Comparison of ENCODE assay signal across 26 cellular contexts in genomic region chr5:59725393-59725768, GRCh38.
A peak's percentile ranks its signal among the peaks of the same experiment; 100 is the strongest.
DNase-seq lines count a peak whose midpoint lies in the region; ATAC-seq, FAIRE-seq and TF ChIP-seq lines count a peak whose summit lies in the region.
"Had no signal": no experiment of that assay in that cellular context is flagged by ENCODE, and none has a peak within 500 bp of the region (broad histone marks: within the 10 kb centered on the region; RNA-seq: fewer than 3 reads in every experiment).

No MANE protein-coding gene starts in this region.

- H3K79me2 ChIP-seq in GM23338 (replicated peaks; ENCODE audit: insufficient read depth): no peaks in the 10 kb centered on the region

- no peak overlapping the region for H3K4me3 ChIP-seq in GM23338
- no peak overlapping the region for H3K4me3 ChIP-seq in kidney (ENCODE audit: low read length in 2 of 2)
- H3K4me3 ChIP-seq in skeletal muscle satellite cell (ENCODE audit: low read length): no peak overlapping the region
- H3K4me3 ChIP-seq in CD8-positive, alpha-beta memory T cell (ENCODE audit: low read length): no peak overlapping the region
- H3K4me3 ChIP-seq: adrenal gland, breast epithelium, coronary artery, esophagus squamous epithelium, thoracic aorta had no signal

- H3K9me2 ChIP-seq in GM23338 (ENCODE audit: insufficient read depth): no peaks in the 10 kb centered on the region

- no peak for DNase-seq in GM23338 (ENCODE audit: low spot score)
- no peak for DNase-seq in kidney
- no peak for DNase-seq in SKM-1 treated with dmso at 0.1 percent for 144 hours (lab: John Stamatoyannopoulos, UW; ENCODE audit: unreplicated experiment)
- DNase-seq in nephron progenitor cell: no peak
- DNase-seq in CD8-positive, alpha-beta memory T cell: no peak
- DNase-seq: activated CD4-positive, alpha-beta T cell treated with anti-CD3 and anti-CD28 coated beads, Interleukin-2, amount 10 ng/mL, durations not matched to agents 24 days and 14 days; activated naive CD4-positive, alpha-beta T cell treated with Interleukin-2 at 50 U/mL for 16 hours; activated T-cell treated with anti-CD3 and anti-CD28 coated beads, Interleukin-2, amount 50 U/mL, for 48 hours; adrenal gland; endodermal cell; esophagus squamous epithelium; mammary epithelial cell; NCI-H1048; NCI-H187 treated with DMSO at 0.1 percent for 48 hours; NCI-H748 treated with DMSO at 0.1 percent for 48 hours; stimulated activated naive CD8-positive, alpha-beta T cell treated with anti-CD3 and anti-CD28 coated beads, Interleukin-15, Interleukin-2, amounts not matched to agents 100 U/mL and 50 U/mL, for 24 hours; WERI-Rb-1 had no signal

- no peaks in the 10 kb centered on the region for H3F3A ChIP-seq in GM23338 (replicated peaks; ENCODE audit: low read depth)

- H3K4me3 Mint-ChIP-seq in GM23338 (no peak overlapping the region), nephron progenitor cell (no peak overlapping the region)
- no peak overlapping the region for H3K4me3 Mint-ChIP-seq in CD8-positive, alpha-beta memory T cell
- H3K4me3 Mint-ChIP-seq: activated CD4-positive, alpha-beta T cell treated with anti-CD3 and anti-CD28 coated beads, Interleukin-2, amount 10 ng/mL, durations not matched to agents 24 days and 14 days; CD14-positive monocyte; endodermal cell had no signal

- POLR2A ChIA-PET in CD8-positive, alpha-beta memory T cell (lab: Charles Lee): no interaction called here

- no peaks in the 10 kb centered on the region for H3K27me3 Mint-ChIP-seq in GM23338 (ENCODE audit: insufficient read depth, low read depth, poor library complexity)
- H3K27me3 Mint-ChIP-seq in nephron progenitor cell (ENCODE audit: low read depth, poor library complexity): no peaks in the 10 kb centered on the region
- no peaks in the 10 kb centered on the region for H3K27me3 Mint-ChIP-seq in CD8-positive, alpha-beta memory T cell

- H3K4me1 ChIP-seq in GM23338 (ENCODE audit: insufficient read depth) (peaks cover 5% of the 10 kb centered on the region), kidney (ENCODE audit: control insufficient read depth in 1 of 2, insufficient read depth in 1 of 2, low read depth in 1 of 2, low read length in 2 of 2) (no peaks in the 10 kb centered on the region), skeletal muscle satellite cell (ENCODE audit: control insufficient read depth, insufficient read depth, low read length) (peaks cover 21% of the 10 kb centered on the region)
- H3K4me1 ChIP-seq in CD8-positive, alpha-beta memory T cell (ENCODE audit: insufficient read depth, low read length): no peaks in the 10 kb centered on the region
- H3K4me1 ChIP-seq: adrenal gland, breast epithelium had no signal

- 0 out of 3 replicates have a peak, but pooled peaks cover under 1% of the 10 kb centered on the region for H3K9me3 Mint-ChIP-seq in GM23338
- no peaks in the 10 kb centered on the region for H3K9me3 Mint-ChIP-seq in nephron progenitor cell
- H3K9me3 Mint-ChIP-seq in CD8-positive, alpha-beta memory T cell: peaks cover 0 to 7% (median 0%) of the 10 kb centered on the region in 5 donors
- H3K9me3 Mint-ChIP-seq: activated CD4-positive, alpha-beta T cell treated with anti-CD3 and anti-CD28 coated beads, Interleukin-2, amount 10 ng/mL, durations not matched to agents 24 days and 14 days; CD14-positive monocyte; endodermal cell had no signal

- H3K27ac Mint-ChIP-seq in GM23338: peak overlapping the region; percentile 67; the same call in 1 of the 2 replicates
- H3K27ac Mint-ChIP-seq in nephron progenitor cell: no peak overlapping the region
- no peak overlapping the region for H3K27ac Mint-ChIP-seq in CD8-positive, alpha-beta memory T cell
- H3K27ac Mint-ChIP-seq: activated CD4-positive, alpha-beta T cell treated with anti-CD3 and anti-CD28 coated beads, Interleukin-2, amount 10 ng/mL, durations not matched to agents 24 days and 14 days; CD14-positive monocyte; endodermal cell had no signal

- H3K27ac ChIP-seq in GM23338 (ENCODE audit: low read depth): no peak overlapping the region
- H3K27ac ChIP-seq in kidney (ENCODE audit: low read depth in 2 of 2, low read length in 2 of 2): no peak overlapping the region
- no peak overlapping the region for H3K27ac ChIP-seq in CD8-positive, alpha-beta memory T cell (ENCODE audit: low read depth, low read length)
- H3K27ac ChIP-seq: adrenal gland, breast epithelium, coronary artery, esophagus squamous epithelium, neutrophil, thoracic aorta, WERI-Rb-1 had no signal

- peak; percentile 48 for FAIRE-seq in TTC549 (lab: Jason Lieb, UNC)
- peak; percentile 57 for FAIRE-seq in kidney (lab: Jason Lieb, UNC)
- FAIRE-seq: HepG2 had no signal

- H3K36me3 ChIP-seq in GM23338 (ENCODE audit: insufficient read depth) (no peaks in the 10 kb centered on the region), kidney (ENCODE audit: control insufficient read depth in 1 of 2, insufficient read depth in 2 of 2, low read length in 2 of 2) (no peaks in the 10 kb centered on the region), skeletal muscle satellite cell (ENCODE audit: insufficient read depth, low read length) (no peaks in the 10 kb centered on the region)
- H3K36me3 ChIP-seq in CD8-positive, alpha-beta memory T cell (ENCODE audit: insufficient read depth, low read length): no peaks in the 10 kb centered on the region
- H3K36me3 ChIP-seq: adrenal gland, breast epithelium, esophagus squamous epithelium, neutrophil, thoracic aorta, WERI-Rb-1 had no signal

- no peaks in the 10 kb centered on the region for H3K9me3 ChIP-seq in kidney (ENCODE audit: control insufficient read depth in 1 of 2, low read length in 2 of 2)
- no peaks in the 10 kb centered on the region for H3K9me3 ChIP-seq in skeletal muscle satellite cell (replicated peaks; ENCODE audit: low read length)
- H3K9me3 ChIP-seq in CD8-positive, alpha-beta memory T cell (ENCODE audit: low read length): no peaks in the 10 kb centered on the region
- H3K9me3 ChIP-seq: adrenal gland, breast epithelium, esophagus squamous epithelium, neutrophil, thoracic aorta had no signal

- H4K20me1 ChIP-seq in GM23338 (replicated peaks; ENCODE audit: insufficient read depth): no peaks in the 10 kb centered on the region

- ATAC-seq in GM23338 (no peak), GM21723 (IDR thresholded peaks at IDR 0.05; ENCODE audit: unreplicated experiment) (no peak)
- ATAC-seq: HepG2; stimulated activated naive CD8-positive, alpha-beta T cell treated with anti-CD3 and anti-CD28 coated beads, Interleukin-15, Interleukin-2, amounts not matched to agents 100 U/mL and 50 U/mL, for 24 hours had no signal

- H3K4me2 ChIP-seq in GM23338: no peak overlapping the region
- H3K4me2 ChIP-seq in skeletal muscle satellite cell (ENCODE audit: low read length): no peak overlapping the region

- H3K4me1 Mint-ChIP-seq in GM23338 (peaks cover 17% of the 10 kb centered on the region; the same call in 2 of the 3 replicates), nephron progenitor cell (peaks cover 9% of the 10 kb centered on the region)
- H3K4me1 Mint-ChIP-seq in CD8-positive, alpha-beta memory T cell: no peaks in the 10 kb centered on the region
- H3K4me1 Mint-ChIP-seq: activated CD4-positive, alpha-beta T cell treated with anti-CD3 and anti-CD28 coated beads, Interleukin-2, amount 10 ng/mL, durations not matched to agents 24 days and 14 days; CD14-positive monocyte had no signal

- intact Hi-C loops in kidney (cut with DNase I): no loop called here

- CTCF ChIA-PET in CD8-positive, alpha-beta memory T cell (lab: Charles Lee): no interaction called here

- H3K36me3 Mint-ChIP-seq in GM23338 (ENCODE audit: low read depth) (no peaks in the 10 kb centered on the region), nephron progenitor cell (ENCODE audit: low read depth) (no peaks in the 10 kb centered on the region)
- no peaks in the 10 kb centered on the region for H3K36me3 Mint-ChIP-seq in CD8-positive, alpha-beta memory T cell
- H3K36me3 Mint-ChIP-seq: CD14-positive monocyte had no signal

- TF ChIP-seq CTCF in GM23338 (conservative IDR thresholded peaks at IDR 0.05; ENCODE audit: low read depth in 2 of 2): no peak
- TF ChIP-seq CTCF in kidney (IDR thresholded peaks at IDR 0.05; ENCODE audit: borderline replicate concordance, extremely low read depth, insufficient read depth): no peak
- TF ChIP-seq CTCF in nephron progenitor cell (IDR thresholded peaks at IDR 0.05): no peak

- 0 out of 2 replicates have a peak overlapping the region, but pooled peaks have one; percentile 21 for H2AFZ ChIP-seq in GM23338

- H3K9ac ChIP-seq in kidney (ENCODE audit: low read length in 2 of 2) (no peak overlapping the region), skeletal muscle satellite cell (ENCODE audit: low read depth, low read length) (peak overlapping the region; percentile 45)

- H3K27me3 ChIP-seq in GM23338 (ENCODE audit: insufficient read depth): no peaks in the 10 kb centered on the region
- no peaks in the 10 kb centered on the region for H3K27me3 ChIP-seq in skeletal muscle satellite cell (ENCODE audit: control insufficient read depth, insufficient read depth, low read length)
- no peaks in the 10 kb centered on the region for H3K27me3 ChIP-seq in CD8-positive, alpha-beta memory T cell (ENCODE audit: insufficient read depth, low read length, poor library complexity, severe bottlenecking)
- H3K27me3 ChIP-seq: adrenal gland, breast epithelium, esophagus squamous epithelium, neutrophil had no signal

TF ChIP-seq in GM23338, 12 proteins besides CTCF, POLR2A, EP300 and RAD21 (continues in another document):
- TF ChIP-seq, protein P1, sequence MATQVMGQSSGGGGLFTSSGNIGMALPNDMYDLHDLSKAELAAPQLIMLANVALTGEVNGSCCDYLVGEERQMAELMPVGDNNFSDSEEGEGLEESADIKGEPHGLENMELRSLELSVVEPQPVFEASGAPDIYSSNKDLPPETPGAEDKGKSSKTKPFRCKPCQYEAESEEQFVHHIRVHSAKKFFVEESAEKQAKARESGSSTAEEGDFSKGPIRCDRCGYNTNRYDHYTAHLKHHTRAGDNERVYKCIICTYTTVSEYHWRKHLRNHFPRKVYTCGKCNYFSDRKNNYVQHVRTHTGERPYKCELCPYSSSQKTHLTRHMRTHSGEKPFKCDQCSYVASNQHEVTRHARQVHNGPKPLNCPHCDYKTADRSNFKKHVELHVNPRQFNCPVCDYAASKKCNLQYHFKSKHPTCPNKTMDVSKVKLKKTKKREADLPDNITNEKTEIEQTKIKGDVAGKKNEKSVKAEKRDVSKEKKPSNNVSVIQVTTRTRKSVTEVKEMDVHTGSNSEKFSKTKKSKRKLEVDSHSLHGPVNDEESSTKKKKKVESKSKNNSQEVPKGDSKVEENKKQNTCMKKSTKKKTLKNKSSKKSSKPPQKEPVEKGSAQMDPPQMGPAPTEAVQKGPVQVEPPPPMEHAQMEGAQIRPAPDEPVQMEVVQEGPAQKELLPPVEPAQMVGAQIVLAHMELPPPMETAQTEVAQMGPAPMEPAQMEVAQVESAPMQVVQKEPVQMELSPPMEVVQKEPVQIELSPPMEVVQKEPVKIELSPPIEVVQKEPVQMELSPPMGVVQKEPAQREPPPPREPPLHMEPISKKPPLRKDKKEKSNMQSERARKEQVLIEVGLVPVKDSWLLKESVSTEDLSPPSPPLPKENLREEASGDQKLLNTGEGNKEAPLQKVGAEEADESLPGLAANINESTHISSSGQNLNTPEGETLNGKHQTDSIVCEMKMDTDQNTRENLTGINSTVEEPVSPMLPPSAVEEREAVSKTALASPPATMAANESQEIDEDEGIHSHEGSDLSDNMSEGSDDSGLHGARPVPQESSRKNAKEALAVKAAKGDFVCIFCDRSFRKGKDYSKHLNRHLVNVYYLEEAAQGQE (IDR thresholded peaks at IDR 0.05; ENCODE audit: unreplicated experiment): no peak
